Comparison of ENCODE assay signal across 16 cellular contexts in genomic region chr4:175504316-175504715, GRCh38.
A peak's percentile ranks its signal among the peaks of the same experiment; 100 is the strongest.
DNase-seq lines count a peak whose midpoint lies in the region; FAIRE-seq and TF ChIP-seq lines count a peak whose summit lies in the region.
"Had no signal": no experiment of that assay in that cellular context is flagged by ENCODE, and none has a peak within 500 bp of the region (broad histone marks: within the 10 kb centered on the region; RNA-seq: fewer than 3 reads in every experiment).

No MANE protein-coding gene starts in this region.

- H3K9ac ChIP-seq in GM23248: no peak overlapping the region
- no peak overlapping the region for H3K9ac ChIP-seq in astrocyte (ENCODE audit: low read length)
- H3K9ac ChIP-seq: KMS-11 had no signal

- in situ Hi-C loops in GM23248 (cut with MboI): no loop called here

- H3K27ac Mint-ChIP-seq in astrocyte (ENCODE audit: unreplicated experiment) (peak overlapping the region; percentile 7), MCF 10A (ENCODE audit: low read depth, unreplicated experiment) (no peak overlapping the region)

- H4K20me1 ChIP-seq in GM23248 (ENCODE audit: insufficient read depth) (no peaks in the 10 kb centered on the region), astrocyte (ENCODE audit: insufficient read depth, low read length) (no peaks in the 10 kb centered on the region)

- H3K4me1 Mint-ChIP-seq in astrocyte (ENCODE audit: low read depth, unreplicated experiment) (peaks cover 4% of the 10 kb centered on the region), MCF 10A (ENCODE audit: insufficient read depth, unreplicated experiment) (no peaks in the 10 kb centered on the region)

- no peak overlapping the region for H3K4me2 ChIP-seq in GM23248 (ENCODE audit: unreplicated experiment)
- no peak overlapping the region for H3K4me2 ChIP-seq in astrocyte (ENCODE audit: low read length)
- H3K4me2 ChIP-seq: KMS-11 had no signal

- H3F3A ChIP-seq in GM23248 (ENCODE audit: insufficient read depth): no peaks in the 10 kb centered on the region

- no peak for FAIRE-seq in astrocyte (lab: Jason Lieb, UNC)
- FAIRE-seq: H1 had no signal

- CTCF ChIA-PET in MCF 10A (lab: Yijun Ruan, JAX): interaction anchor here (0.6 to 1.3 kb wide), 3 partner anchors 14 to 737 kb away, joined by 3 to 4 read pairs (median 3); no protein-coding TSS in a partner anchor

- DNase-seq in GM23248 (peak; percentile 20), astrocyte (ENCODE audit: low read depth) (no peak), kidney epithelial cell (ENCODE audit: low read depth) (peak; percentile 2), MCF 10A (ENCODE audit: unreplicated experiment) (no peak), hippocampal formation (lab: John Stamatoyannopoulos, UW) (no peak), H4 (ENCODE audit: low spot score) (no peak), glomerular visceral epithelial cell (ENCODE audit: extremely low spot score) (no peak)
- DNase-seq: C1 segment of cervical spinal cord, COR-L47, DMS153, NCI-H187 treated with DMSO at 0.1 percent for 48 hours, NCI-H446 treated with DMSO at 0.1 percent for 48 hours, NCI-H82 had no signal

- H3K4me3 ChIP-seq in GM23248 (no peak overlapping the region), astrocyte (ENCODE audit: insufficient read depth, low read depth, low read length) (no peak overlapping the region), kidney epithelial cell (ENCODE audit: low read depth, low read length) (no peak overlapping the region)
- H3K4me3 ChIP-seq: SK-N-MC had no signal

- H3K9me3 ChIP-seq in GM23248 (ENCODE audit: low read depth): no peaks in the 10 kb centered on the region
- H3K9me3 ChIP-seq in astrocyte (ENCODE audit: insufficient read depth, low read depth, low read length): peaks cover 5% of the 10 kb centered on the region

- H3K79me2 ChIP-seq in GM23248 (ENCODE audit: insufficient read depth) (no peaks in the 10 kb centered on the region), astrocyte (ENCODE audit: insufficient read depth, low read length) (no peaks in the 10 kb centered on the region)

- no peak overlapping the region for H3K27ac ChIP-seq in GM23248
- H3K27ac ChIP-seq in astrocyte (ENCODE audit: low read depth, low read length): no peak overlapping the region
- H3K27ac ChIP-seq: KMS-11, SK-N-MC had no signal

- no peaks in the 10 kb centered on the region; the same call in 1 of the 2 replicates for H3K9me2 ChIP-seq in GM23248 (ENCODE audit: insufficient read depth)

- H3K27me3 ChIP-seq in GM23248 (replicated peaks; ENCODE audit: insufficient read depth): no peaks in the 10 kb centered on the region
- no peaks in the 10 kb centered on the region for H3K27me3 ChIP-seq in astrocyte (ENCODE audit: insufficient read depth, low read length)
- no peaks in the 10 kb centered on the region for H3K27me3 ChIP-seq in kidney epithelial cell (ENCODE audit: control insufficient read depth, insufficient read depth, low read length)

- BruUV-seq in MCF 10A (replicated peaks; lab: Mats Ljungman, UMichigan): no TSS peak

- TF ChIP-seq CTCF in astrocyte (IDR thresholded peaks at IDR 0.05; ENCODE audit: insufficient read depth, low read depth, low read length) (no peak), kidney epithelial cell (IDR thresholded peaks at IDR 0.05; ENCODE audit: insufficient read depth, low read length, poor library complexity, severe bottlenecking) (no peak), MCF 10A (IDR thresholded peaks at IDR 0.05; ENCODE audit: unreplicated experiment) (no peak)

- no peaks in the 10 kb centered on the region for H3K36me3 ChIP-seq in GM23248 (ENCODE audit: low read depth)
- H3K36me3 ChIP-seq in astrocyte (ENCODE audit: insufficient read depth, low read length): no peaks in the 10 kb centered on the region
- H3K36me3 ChIP-seq in kidney epithelial cell (ENCODE audit: control insufficient read depth, insufficient read depth, low read length): no peaks in the 10 kb centered on the region

- POLR2A ChIA-PET in MCF 10A (lab: Yijun Ruan, JAX): no interaction called here

- H3K27me3 Mint-ChIP-seq in astrocyte (ENCODE audit: low read depth, unreplicated experiment) (no peaks in the 10 kb centered on the region), MCF 10A (ENCODE audit: insufficient read depth, unreplicated experiment) (no peaks in the 10 kb centered on the region)

- intact Hi-C loops in MCF 10A (cut with micrococcal nuclease): no loop called here

- H3K9me3 Mint-ChIP-seq in astrocyte (ENCODE audit: unreplicated experiment) (peaks cover 3% of the 10 kb centered on the region), MCF 10A (ENCODE audit: unreplicated experiment) (peaks cover 8% of the 10 kb centered on the region)

- no peak overlapping the region for H2AFZ ChIP-seq in GM23248
- no peak overlapping the region for H2AFZ ChIP-seq in astrocyte (ENCODE audit: low read depth, low read length)

- H3K36me3 Mint-ChIP-seq in astrocyte (ENCODE audit: low read depth, unreplicated experiment) (no peaks in the 10 kb centered on the region), MCF 10A (ENCODE audit: insufficient read depth, unreplicated experiment) (no peaks in the 10 kb centered on the region)

- H3K4me1 ChIP-seq in GM23248 (ENCODE audit: insufficient read depth) (no peaks in the 10 kb centered on the region), astrocyte (ENCODE audit: insufficient read depth, low read length) (no peaks in the 10 kb centered on the region)

- H3K4me3 Mint-ChIP-seq in astrocyte (ENCODE audit: unreplicated experiment): no peak overlapping the region
- no peak overlapping the region for H3K4me3 Mint-ChIP-seq in MCF 10A (ENCODE audit: unreplicated experiment)

Comparison
In these comparisons a context has a peak if more than half of its experiments do, and no peak if none do; other contexts are left out.
1. DNase-seq: peak in GM23248 (single experiment) and kidney epithelial cell (single experiment); none in astrocyte (single experiment), MCF 10A (single experiment), hippocampal formation (0 of 2), H4 (single experiment) and glomerular visceral epithelial cell (single experiment).